Comparison of ENCODE assay signal across 1 cellular context in the genomic region with DNA sequence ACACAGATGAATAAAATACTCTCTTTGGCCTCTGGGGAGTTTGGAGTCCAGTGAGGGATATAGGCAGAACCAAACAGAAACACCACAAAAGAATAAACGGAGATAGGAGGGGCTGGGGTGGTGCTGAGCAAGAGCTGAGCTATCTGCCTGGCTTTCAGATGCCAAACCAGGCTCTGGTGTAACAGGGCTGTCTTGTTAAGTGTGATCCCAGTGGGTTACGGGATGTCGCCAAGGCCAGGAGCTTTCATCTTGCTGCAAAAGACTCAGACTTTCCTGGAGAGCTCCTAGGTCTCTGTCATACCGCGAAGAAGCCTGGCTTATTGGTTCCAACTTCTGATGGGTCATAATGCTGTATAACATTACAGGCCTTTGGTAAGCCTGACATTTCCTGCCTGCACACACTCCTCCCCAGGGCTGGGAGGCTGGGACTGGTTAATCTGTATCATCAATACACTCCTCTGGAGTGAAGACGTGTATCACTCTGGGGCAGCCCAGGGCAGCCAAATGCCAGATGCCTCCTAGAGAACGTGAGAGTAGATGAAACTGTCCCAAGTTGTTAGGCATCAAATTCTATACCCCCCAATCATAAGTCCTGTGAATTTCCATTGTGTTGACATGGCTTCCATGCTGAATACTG.
TF ChIP-seq lines count a peak whose summit lies in the region.

No MANE protein-coding gene starts in this region.

TF ChIP-seq in HepG2, 621 proteins besides CTCF, POLR2A, EP300 and RAD21 (continued from another document):
- TF ChIP-seq, protein P1, sequence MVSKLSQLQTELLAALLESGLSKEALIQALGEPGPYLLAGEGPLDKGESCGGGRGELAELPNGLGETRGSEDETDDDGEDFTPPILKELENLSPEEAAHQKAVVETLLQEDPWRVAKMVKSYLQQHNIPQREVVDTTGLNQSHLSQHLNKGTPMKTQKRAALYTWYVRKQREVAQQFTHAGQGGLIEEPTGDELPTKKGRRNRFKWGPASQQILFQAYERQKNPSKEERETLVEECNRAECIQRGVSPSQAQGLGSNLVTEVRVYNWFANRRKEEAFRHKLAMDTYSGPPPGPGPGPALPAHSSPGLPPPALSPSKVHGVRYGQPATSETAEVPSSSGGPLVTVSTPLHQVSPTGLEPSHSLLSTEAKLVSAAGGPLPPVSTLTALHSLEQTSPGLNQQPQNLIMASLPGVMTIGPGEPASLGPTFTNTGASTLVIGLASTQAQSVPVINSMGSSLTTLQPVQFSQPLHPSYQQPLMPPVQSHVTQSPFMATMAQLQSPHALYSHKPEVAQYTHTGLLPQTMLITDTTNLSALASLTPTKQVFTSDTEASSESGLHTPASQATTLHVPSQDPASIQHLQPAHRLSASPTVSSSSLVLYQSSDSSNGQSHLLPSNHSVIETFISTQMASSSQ (IDR thresholded peaks at IDR 0.05; ENCODE audit: low read depth), result no peak
- TF ChIP-seq, protein P1 (CRISPR knock-in tag; IDR thresholded peaks at IDR 0.05; ENCODE audit: borderline replicate concordance), result no peak
- TF ChIP-seq, protein P2, sequence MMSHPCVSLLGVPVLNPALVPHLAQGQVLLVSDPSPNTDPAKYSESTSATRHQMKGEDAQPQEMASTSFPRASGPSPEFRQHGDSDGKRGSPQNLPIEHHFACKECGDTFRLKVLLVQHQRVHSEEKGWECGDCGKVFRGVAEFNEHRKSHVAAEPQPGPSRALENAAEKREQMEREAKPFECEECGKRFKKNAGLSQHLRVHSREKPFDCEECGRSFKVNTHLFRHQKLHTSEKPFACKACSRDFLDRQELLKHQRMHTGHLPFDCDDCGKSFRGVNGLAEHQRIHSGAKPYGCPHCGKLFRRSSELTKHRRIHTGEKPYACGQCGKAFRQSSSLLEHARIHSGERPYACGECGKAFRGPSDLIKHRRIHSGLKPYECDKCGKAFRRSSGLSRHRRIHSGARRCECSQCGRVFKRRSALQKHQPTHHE (CRISPR knock-in tag; IDR thresholded peaks at IDR 0.05; ENCODE audit: borderline replicate concordance), result no peak
- TF ChIP-seq ZNF44 (CRISPR knock-in tag; IDR thresholded peaks at IDR 0.05) (no peak), ZNF143 (CRISPR knock-in tag; IDR thresholded peaks at IDR 0.05) (no peak), ZNF337 (CRISPR knock-in tag; IDR thresholded peaks at IDR 0.05; ENCODE audit: borderline replicate concordance, low read depth) (no peak)
